17 cellular contexts compared by ENCODE assay signal in the genomic region with DNA sequence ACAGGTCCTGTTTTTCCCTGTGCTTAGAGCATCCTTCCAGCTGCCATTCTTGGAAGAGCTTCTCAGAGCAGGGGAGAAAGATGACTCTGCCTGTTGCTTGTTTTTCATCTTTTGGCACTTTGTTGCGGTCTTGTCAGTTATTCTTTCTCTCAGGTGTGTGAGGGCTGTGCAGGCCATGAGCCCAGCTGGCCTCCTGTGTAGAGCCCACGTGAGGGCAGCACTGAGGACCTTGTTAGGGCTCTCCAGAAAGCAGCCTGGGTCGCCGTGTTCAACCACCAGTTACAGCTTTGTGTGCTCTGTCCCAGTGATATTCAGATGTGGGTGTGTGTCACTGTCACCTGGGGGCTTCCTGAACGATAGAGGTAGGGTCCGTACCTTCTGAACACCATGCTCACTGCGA. TPM values are rescaled to one million over a fixed set of nuclear protein-coding genes. Genes with fewer than 3 reads are reported as not detected.
DNase-seq lines count a peak whose midpoint lies in the region; ATAC-seq and TF ChIP-seq lines count a peak whose summit lies in the region.
"Had no signal": no experiment of that assay in that cellular context is flagged by ENCODE, and none has a peak within 500 bp of the region (broad histone marks: within the 10 kb centered on the region; RNA-seq: fewer than 3 reads in every experiment).

No MANE protein-coding gene starts in this region.

- no peak overlapping the region for H3K27ac ChIP-seq in aorta (ENCODE audit: low read depth in 1 of 2, low read length in 2 of 2)

- H3K36me3 ChIP-seq in aorta (ENCODE audit: control insufficient read depth in 1 of 2, insufficient read depth in 2 of 2, low read length in 1 of 2): peaks cover 4 to 16% of the 10 kb centered on the region in 2 donors
- H3K36me3 ChIP-seq: MG63 had no signal

- no peak overlapping the region for H3K4me3 ChIP-seq in epithelial cell of esophagus (ENCODE audit: low read length)
- no peak overlapping the region for H3K4me3 ChIP-seq in aorta (ENCODE audit: low read length in 2 of 2)
- H3K4me3 ChIP-seq: MG63 had no signal

- ATAC-seq in stimulated activated naive CD8-positive, alpha-beta T cell treated with anti-CD3 and anti-CD28 coated beads, Interleukin-15, Interleukin-2, amounts not matched to agents 100 U/mL and 50 U/mL, for 24 hours: no peak
- ATAC-seq in T-cell (replicated peaks in 1 of 4) (no peak), aorta (ENCODE audit: low FRiP score) (no peak), GM18858 (IDR thresholded peaks at IDR 0.05; ENCODE audit: unreplicated experiment) (no peak), GM21528 (IDR thresholded peaks at IDR 0.05; ENCODE audit: low FRiP score, unreplicated experiment) (no peak)
- ATAC-seq: activated T-cell treated with anti-CD3 and anti-CD28 coated beads, Interleukin-2, amount 50 U/mL, for 72 hours had no signal

- DNase-seq in stimulated activated naive CD8-positive, alpha-beta T cell treated with anti-CD3 and anti-CD28 coated beads, Interleukin-15, Interleukin-2, amounts not matched to agents 100 U/mL and 50 U/mL, for 24 hours: no peak
- DNase-seq in T-cell (no peak), epithelial cell of esophagus (ENCODE audit: low read depth) (no peak), aorta (no peak), NCI-H226 (no peak)
- DNase-seq: activated T-cell treated with anti-CD3 and anti-CD28 coated beads, Interleukin-2, amount 50 U/mL, for 72 hours; amygdala; effector CD8-positive, alpha-beta T cell; glutamatergic neuron; GOT3; MG63; NCI-H2171; stimulated activated CD4-positive, alpha-beta T cell treated with anti-CD3 and anti-CD28 coated beads, Interleukin-1b, Interleukin-23, amount 100 ng/mL, for 48 hours; SW 1271 had no signal

- H3K9me3 Mint-ChIP-seq in stimulated activated naive CD8-positive, alpha-beta T cell treated with anti-CD3 and anti-CD28 coated beads, Interleukin-15, Interleukin-2, amounts not matched to agents 100 ng/mL and 50 ng/mL, for 24 hours: no peaks in the 10 kb centered on the region
- H3K9me3 Mint-ChIP-seq in T-cell: no peaks in the 10 kb centered on the region
- H3K9me3 Mint-ChIP-seq: activated T-cell treated with anti-CD3 and anti-CD28 coated beads, Interleukin-2, amount 50 U/mL, for 72 hours had no signal

- H3K4me3 Mint-ChIP-seq in stimulated activated naive CD8-positive, alpha-beta T cell treated with anti-CD3 and anti-CD28 coated beads, Interleukin-15, Interleukin-2, amounts not matched to agents 100 ng/mL and 50 ng/mL, for 24 hours: no peak overlapping the region
- no peak overlapping the region for H3K4me3 Mint-ChIP-seq in T-cell
- H3K4me3 Mint-ChIP-seq: activated T-cell treated with anti-CD3 and anti-CD28 coated beads, Interleukin-2, amount 50 U/mL, for 72 hours had no signal

- intact Hi-C loops in aorta (cut with DNase I): no loop called here

- H3K36me3 Mint-ChIP-seq in stimulated activated naive CD8-positive, alpha-beta T cell treated with anti-CD3 and anti-CD28 coated beads, Interleukin-15, Interleukin-2, amounts not matched to agents 100 ng/mL and 50 ng/mL, for 24 hours (ENCODE audit: low read depth): peaks cover 55% of the 10 kb centered on the region
- peaks cover 61% of the 10 kb centered on the region for H3K36me3 Mint-ChIP-seq in T-cell

- no peaks in the 10 kb centered on the region for H3K4me1 ChIP-seq in aorta (ENCODE audit: control insufficient read depth in 1 of 2, insufficient read depth in 2 of 2, low read length in 2 of 2)

- WGBS in aorta, 2 donors: 78 to 82% methylated on average over 7 of the region's 7 CpGs

- H3K27me3 Mint-ChIP-seq in stimulated activated naive CD8-positive, alpha-beta T cell treated with anti-CD3 and anti-CD28 coated beads, Interleukin-15, Interleukin-2, amounts not matched to agents 100 ng/mL and 50 ng/mL, for 24 hours: no peaks in the 10 kb centered on the region
- H3K27me3 Mint-ChIP-seq in T-cell: no peaks in the 10 kb centered on the region

- H3K27ac Mint-ChIP-seq in stimulated activated naive CD8-positive, alpha-beta T cell treated with anti-CD3 and anti-CD28 coated beads, Interleukin-15, Interleukin-2, amounts not matched to agents 100 ng/mL and 50 ng/mL, for 24 hours: peak overlapping the region; percentile 58
- peak overlapping the region; percentile 27 to 44 for H3K27ac Mint-ChIP-seq in T-cell
- H3K27ac Mint-ChIP-seq: activated T-cell treated with anti-CD3 and anti-CD28 coated beads, Interleukin-2, amount 50 U/mL, for 72 hours had no signal

- no peaks in the 10 kb centered on the region for H3K27me3 ChIP-seq in aorta (ENCODE audit: control insufficient read depth in 1 of 2, insufficient read depth in 2 of 2, low read length in 1 of 2)
- H3K27me3 ChIP-seq: MG63 had no signal

- peak; percentile 12 for TF ChIP-seq CTCF in epithelial cell of esophagus (IDR thresholded peaks at IDR 0.05; ENCODE audit: insufficient read depth, low read depth, low read length, missing control alignments)

- H3K9me3 ChIP-seq in aorta (ENCODE audit: control insufficient read depth, low read length): no peaks in the 10 kb centered on the region
- H3K9me3 ChIP-seq: MG63 had no signal

- POLR2A ChIA-PET in T-cell (lab: Charles Lee): no interaction called here

- H3K4me1 Mint-ChIP-seq in stimulated activated naive CD8-positive, alpha-beta T cell treated with anti-CD3 and anti-CD28 coated beads, Interleukin-15, Interleukin-2, amounts not matched to agents 100 ng/mL and 50 ng/mL, for 24 hours (ENCODE audit: low read depth): peaks cover 34% of the 10 kb centered on the region
- H3K4me1 Mint-ChIP-seq in T-cell: peaks cover 20 to 32% (median 27%) of the 10 kb centered on the region in 3 donors

- CTCF ChIA-PET in T-cell (lab: Charles Lee): no interaction called here

RNA-seq across cellular contexts. Expression of a gene that starts 52.8 kb away (rescaled TPM):
- 10 to 100 TPM; 30.6 to 48.1 (median 46.3) TPM for total RNA-seq in T-cell
- total RNA-seq in aorta: 10 to 100 TPM; 15.0 to 15.5 TPM
- polyA plus RNA-seq in aorta: 1 to 10 TPM; 8.0 to 8.5 TPM

RNA-seq across cellular contexts. Expression of a gene that starts 53.0 kb away (rescaled TPM):
- total RNA-seq in T-cell (1 to 10 TPM; 1.8 to 4.8 (median 2.5) TPM), aorta (10 to 100 TPM in 1 of 2 donors, 1 to 10 TPM in 1; 3.6 to 10.3 TPM)
- 10 to 100 TPM in 1 of 2 donors, 1 to 10 TPM in 1; 4.1 to 10.8 TPM for polyA plus RNA-seq in aorta
